In genomic region chr1:227885648-227886502, GRCh38 we compare ENCODE assay signal across 8 cellular contexts.
DNase-seq lines count a peak whose midpoint lies in the region; ATAC-seq and FAIRE-seq lines count a peak whose summit lies in the region.

No MANE protein-coding gene starts in this region.

- intact Hi-C loops in left colon (cut with DNase I, micrococcal nuclease): no loop called here

- FAIRE-seq in urothelium cell line (lab: Jason Lieb, UNC): peak; percentile 86

- peak; percentile 30 for DNase-seq in activated T-cell treated with anti-CD3 and anti-CD28 coated beads, Interleukin-2, amount 50 U/mL, for 1 hour
- DNase-seq in activated T-cell treated with anti-CD3 and anti-CD28 coated beads for 4 hours (no peak), astrocyte of the hippocampus (ENCODE audit: low read depth, low spot score) (peak; percentile 72), left colon (peak in 1 of 2 donors; percentile 51), urothelium cell line (ENCODE audit: low spot score) (peak; percentile 88), AML-193 (lab: John Stamatoyannopoulos, UW) (no peak)

- ATAC-seq in left colon: peak; percentile 26
- no peak for ATAC-seq in HG03025 (IDR thresholded peaks at IDR 0.05; ENCODE audit: low FRiP score, unreplicated experiment)
- no peak for ATAC-seq in HG02763 (IDR thresholded peaks at IDR 0.05; ENCODE audit: unreplicated experiment)

Comparison
In these comparisons a context has a peak if more than half of its experiments do, and no peak if none do; other contexts are left out.
1. DNase-seq: peak in activated T-cell treated with anti-CD3 and anti-CD28 coated beads, Interleukin-2, amount 50 U/mL, for 1 hour (single experiment), astrocyte of the hippocampus (single experiment) and urothelium cell line (single experiment); none in activated T-cell treated with anti-CD3 and anti-CD28 coated beads for 4 hours (single experiment) and AML-193 (0 of 2).